36 cellular contexts compared by ENCODE assay signal in the genomic region with DNA sequence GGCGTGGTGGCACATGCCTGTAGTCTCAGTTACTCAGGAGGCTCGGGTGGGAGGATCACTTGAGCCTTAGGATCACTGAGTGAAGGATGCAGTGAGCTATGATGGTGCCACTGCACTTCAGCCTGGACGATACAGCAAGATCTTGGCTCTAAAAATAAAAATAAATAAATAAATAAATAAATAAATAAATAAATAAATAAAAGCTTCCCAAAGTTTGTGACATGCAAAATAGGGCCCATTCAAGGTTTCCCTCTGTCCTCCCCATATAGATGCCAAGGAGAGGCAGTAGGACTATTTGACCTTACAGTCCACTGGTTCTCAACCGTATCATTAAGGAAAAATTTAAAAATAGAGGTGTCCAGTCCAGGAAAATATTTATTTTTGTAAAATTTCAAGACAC.
"Had no signal": no experiment of that assay in that cellular context is flagged by ENCODE, and none has a peak within 500 bp of the region (broad histone marks: within the 10 kb centered on the region; RNA-seq: fewer than 3 reads in every experiment).

No MANE protein-coding gene starts in this region.

- H3K36me3 ChIP-seq: MG63 had no signal

- H3K9me3 ChIP-seq: MG63 had no signal

- DNase-seq: Karpas-422, Kasumi-1, MG63, MM.1S, MV-4-11, NCI-H1048, NCI-H1092, NCI-H1092 treated with DMSO at 0.1 percent for 48 hours, NCI-H1105, NCI-H1105 treated with DMSO at 0.1 percent for 48 hours, NCI-H1417, NCI-H1417 treated with DMSO at 0.1 percent for 48 hours, NCI-H1436, NCI-H1436 treated with DMSO at 0.1 percent for 48 hours, NCI-H146, NCI-H1694, NCI-H1694 treated with DMSO at 0.1 percent for 48 hours, NCI-H187, NCI-H187 treated with DMSO at 0.1 percent for 48 hours, NCI-H1930, NCI-H2029, NCI-H2029 treated with DMSO at 0.1 percent for 48 hours, NCI-H2081, NCI-H2081 treated with DMSO at 0.1 percent for 48 hours, NCI-H2107, NCI-H2171, NCI-H2171 treated with DMSO at 0.1 percent for 48 hours, NCI-H2227 treated with DMSO at 0.1 percent for 48 hours, NCI-H226, NCI-H345, NCI-H446, NCI-H446 treated with DMSO at 0.1 percent for 48 hours, NCI-H510A, NCI-H510A treated with DMSO at 0.1 percent for 48 hours, NCI-H524, NCI-H524 treated with DMSO at 0.1 percent for 48 hours had no signal

- H3K27me3 ChIP-seq: MG63 had no signal

- H3K4me3 ChIP-seq: MG63 had no signal
